22 cellular contexts compared by ENCODE assay signal in the genomic region with DNA sequence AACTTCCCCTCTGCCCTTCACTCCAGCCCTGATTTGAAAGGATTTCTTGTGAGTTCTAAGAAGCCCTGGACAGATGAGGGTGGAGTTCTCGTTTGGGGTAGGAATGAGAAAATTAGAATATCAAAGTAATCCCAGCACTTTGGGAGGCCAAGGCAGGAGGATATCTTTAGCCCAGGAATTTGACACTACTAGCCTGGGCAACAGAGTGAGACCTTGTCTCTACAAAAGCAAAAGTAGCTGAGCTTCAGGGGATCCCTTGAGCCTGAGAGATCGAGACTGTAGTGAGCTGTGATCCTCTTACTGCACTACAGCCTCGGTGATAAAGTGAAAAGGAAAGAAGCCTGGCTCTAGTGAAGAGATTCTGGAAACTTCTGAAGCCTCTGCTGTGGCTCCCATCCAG.
"Had no signal": no experiment of that assay in that cellular context is flagged by ENCODE, and none has a peak within 500 bp of the region (broad histone marks: within the 10 kb centered on the region; RNA-seq: fewer than 3 reads in every experiment).

No MANE protein-coding gene starts in this region.

- H3K27me3 ChIP-seq: dorsolateral prefrontal cortex, gastrocnemius medialis, left lung, neural progenitor cell, right atrium auricular region, spleen, transverse colon, upper lobe of right lung, uterus had no signal

- H3K27ac ChIP-seq: dorsolateral prefrontal cortex, epithelial cell of prostate, left lung, lower lobe of right lung, parathyroid adenoma, prostate gland, right atrium auricular region, skin epidermis, spleen, thoracic aorta, transverse colon, upper lobe of right lung, uterus had no signal

- FAIRE-seq: colon, kidney had no signal

- H3K36me3 ChIP-seq: gastrocnemius medialis, left lung, lower lobe of right lung, neural progenitor cell, prostate gland, right atrium auricular region, spleen, thoracic aorta, transverse colon, upper lobe of right lung, uterus had no signal

- H3K4me1 ChIP-seq: gastrocnemius medialis, left lung, lower lobe of right lung, neural progenitor cell, right atrium auricular region, spleen, transverse colon, upper lobe of right lung, uterus had no signal

- H3K79me2 ChIP-seq: parathyroid adenoma had no signal

- H3K4me3 ChIP-seq: dorsolateral prefrontal cortex, gastrocnemius medialis, left lung, lower lobe of right lung, neural progenitor cell, prostate gland, right atrium auricular region, skin epidermis, spleen, thoracic aorta, transverse colon, upper lobe of right lung, uterus had no signal

- H3K9me3 ChIP-seq: gastrocnemius medialis, left lung, lower lobe of right lung, prostate gland, right atrium auricular region, spleen, thoracic aorta, transverse colon, upper lobe of right lung, uterus had no signal

- H3K9ac ChIP-seq: neural progenitor cell, parathyroid adenoma had no signal

- H3K4me2 ChIP-seq: neural progenitor cell had no signal

- DNase-seq: dorsolateral prefrontal cortex; effector CD4-positive, alpha-beta T cell; endodermal cell; gastrocnemius medialis; head of caudate nucleus; kidney; left lung; lower lobe of right lung; naive B cell; spleen; stimulated activated CD4-positive, alpha-beta T cell treated with anti-CD3 and anti-CD28 coated beads, Interleukin-4, amount 100 ng/mL, for 4 hours; transverse colon; upper lobe of right lung; uterus had no signal
